ENCODE assay signal across 14 cellular contexts in the genomic region with DNA sequence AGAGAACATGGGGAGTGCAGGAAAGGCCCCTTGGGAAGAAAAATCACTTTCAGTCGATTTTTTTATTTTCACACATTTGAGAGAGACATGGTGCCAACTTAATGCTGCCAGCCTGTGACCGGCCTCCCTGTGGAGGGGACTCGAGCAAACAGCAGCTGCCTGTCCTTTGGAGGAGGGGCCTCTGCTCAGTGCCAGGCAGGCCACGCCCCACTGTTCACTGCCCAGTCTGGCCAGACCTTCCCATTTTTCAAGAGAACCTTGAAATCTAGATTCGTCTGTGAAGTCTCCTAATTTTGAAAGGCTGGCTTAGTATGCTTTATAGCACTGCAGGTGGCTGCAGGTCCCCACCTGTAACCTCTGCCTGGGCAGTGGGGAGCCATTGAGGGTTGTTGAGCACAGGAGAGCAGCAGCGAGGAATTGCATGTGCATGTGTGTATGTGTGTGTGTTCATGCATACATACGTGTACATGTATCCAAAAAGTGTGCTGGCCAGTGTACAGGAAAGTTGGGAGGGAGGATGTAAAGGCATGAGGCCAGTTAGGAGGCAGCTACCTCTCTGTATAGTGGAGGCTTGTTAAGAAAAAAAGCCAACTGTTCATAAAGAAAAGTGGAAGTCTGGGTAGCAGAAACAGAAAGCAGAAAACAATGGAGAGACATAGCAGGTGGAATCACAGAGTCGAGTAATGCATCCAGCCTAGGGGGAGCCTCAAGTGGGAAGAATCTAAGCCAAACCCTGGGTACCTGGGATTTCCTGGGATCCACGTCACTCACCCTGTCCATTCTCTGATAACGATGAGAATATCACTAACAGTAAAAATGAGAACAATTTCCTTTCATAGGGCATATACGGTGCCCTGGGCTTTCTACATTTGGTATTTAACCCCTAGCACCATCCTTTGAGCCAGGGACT.
DNase-seq lines count a peak whose midpoint lies in the region; ATAC-seq lines count a peak whose summit lies in the region.
"Had no signal": no experiment of that assay in that cellular context is flagged by ENCODE, and none has a peak within 500 bp of the region (broad histone marks: within the 10 kb centered on the region; RNA-seq: fewer than 3 reads in every experiment).

No MANE protein-coding gene starts in this region.

- H3K36me3 Mint-ChIP-seq in central memory CD8-positive, alpha-beta T cell (ENCODE audit: insufficient read depth) = peaks cover 20% of the 10 kb centered on the region
- H3K36me3 Mint-ChIP-seq in activated T-helper 2 cell treated with anti-CD3 and anti-CD28 coated beads, Interferon-gamma antibody, Interleukin-2, Interleukin-4, amounts not matched to agents 10 μg/mL and 5 μg/mL and 100 μg/mL, durations not matched to agents 14 hours and 24 hours and 36 hours (ENCODE audit: low read depth) = peaks cover 28% of the 10 kb centered on the region

- no peaks in the 10 kb centered on the region for H3K27me3 Mint-ChIP-seq in central memory CD8-positive, alpha-beta T cell
- H3K27me3 Mint-ChIP-seq in activated T-helper 2 cell treated with anti-CD3 and anti-CD28 coated beads, Interferon-gamma antibody, Interleukin-2, Interleukin-4, amounts not matched to agents 10 μg/mL and 5 μg/mL and 100 μg/mL, durations not matched to agents 14 hours and 24 hours and 36 hours (ENCODE audit: low read depth) = no peaks in the 10 kb centered on the region

- ATAC-seq in left ventricle myocardium superior (peak; percentile 28), GM18861 (IDR thresholded peaks at IDR 0.05; ENCODE audit: unreplicated experiment) (no peak)
- ATAC-seq in central memory CD8-positive, alpha-beta T cell (replicated peaks; ENCODE audit: extremely low read depth, poor library complexity, severe bottlenecking) = no peak

- H3K4me1 Mint-ChIP-seq in central memory CD8-positive, alpha-beta T cell = no peaks in the 10 kb centered on the region
- H3K4me1 Mint-ChIP-seq in activated T-helper 2 cell treated with anti-CD3 and anti-CD28 coated beads, Interferon-gamma antibody, Interleukin-2, Interleukin-4, amounts not matched to agents 10 μg/mL and 5 μg/mL and 100 μg/mL, durations not matched to agents 14 hours and 24 hours and 36 hours (ENCODE audit: low read depth) = peaks cover 2% of the 10 kb centered on the region

- DNase-seq in left ventricle myocardium superior (no peak), cardiac septum (ENCODE audit: low spot score) (no peak), midbrain (lab: John Stamatoyannopoulos, UW) (peak; percentile 25), T-helper 9 cell (no peak), NCI-H2081 (lab: John Stamatoyannopoulos, UW) (no peak)
- no peak for DNase-seq in central memory CD8-positive, alpha-beta T cell (ENCODE audit: low spot score in 2 of 2)
- no peak for DNase-seq in activated T-helper 2 cell treated with anti-CD3 and anti-CD28 coated beads, Interferon-gamma antibody, Interleukin-2, Interleukin-4, amounts not matched to agents 10 μg/mL and 5 μg/mL and 100 μg/mL, durations not matched to agents 14 hours and 24 hours and 36 hours (ENCODE audit: low spot score)
- DNase-seq: activated CD4-positive, alpha-beta T cell treated with anti-CD3 and anti-CD28 coated beads, Interleukin-2, amount 50 U/mL, for 1 hour; activated naive CD4-positive, alpha-beta T cell treated with Interleukin-2 at 50 U/mL for 16 hours; GF-D8; NCI-H1436; NK-92 treated with Interleukin-12 subunit alpha and Interleukin-12 subunit beta, amount 100 ng/mL, for 24 hours had no signal

- no peaks in the 10 kb centered on the region for H3K9me3 Mint-ChIP-seq in central memory CD8-positive, alpha-beta T cell
- no peaks in the 10 kb centered on the region for H3K9me3 Mint-ChIP-seq in activated T-helper 2 cell treated with anti-CD3 and anti-CD28 coated beads, Interferon-gamma antibody, Interleukin-2, Interleukin-4, amounts not matched to agents 10 μg/mL and 5 μg/mL and 100 μg/mL, durations not matched to agents 14 hours and 24 hours and 36 hours
- H3K9me3 Mint-ChIP-seq: neural crest cell had no signal

- intact Hi-C loops in left ventricle myocardium superior (cut with micrococcal nuclease) (no loop called here), cardiac septum (cut with DNase I) (no loop called here)
- intact Hi-C loops in activated T-helper 2 cell treated with anti-CD3 and anti-CD28 coated beads, Interferon-gamma antibody, Interleukin-2, Interleukin-4, amounts not matched to agents 10 μg/mL and 5 μg/mL and 100 μg/mL, durations not matched to agents 14 hours and 24 hours and 36 hours (cut with micrococcal nuclease) = no loop called here

- no peak overlapping the region for H3K4me3 Mint-ChIP-seq in central memory CD8-positive, alpha-beta T cell
- no peak overlapping the region for H3K4me3 Mint-ChIP-seq in activated T-helper 2 cell treated with anti-CD3 and anti-CD28 coated beads, Interferon-gamma antibody, Interleukin-2, Interleukin-4, amounts not matched to agents 10 μg/mL and 5 μg/mL and 100 μg/mL, durations not matched to agents 14 hours and 24 hours and 36 hours (ENCODE audit: low read depth)

- peak overlapping the region; percentile 62 for H3K27ac Mint-ChIP-seq in central memory CD8-positive, alpha-beta T cell (ENCODE audit: low read depth)
- no peak overlapping the region for H3K27ac Mint-ChIP-seq in activated T-helper 2 cell treated with anti-CD3 and anti-CD28 coated beads, Interferon-gamma antibody, Interleukin-2, Interleukin-4, amounts not matched to agents 10 μg/mL and 5 μg/mL and 100 μg/mL, durations not matched to agents 14 hours and 24 hours and 36 hours
